Comparison of ENCODE assay signal across 8 cellular contexts in genomic region chr6:28587746-28588075, GRCh38.
DNase-seq lines count a peak whose midpoint lies in the region; ATAC-seq and TF ChIP-seq lines count a peak whose summit lies in the region.

No MANE protein-coding gene starts in this region.

- H3K9me3 Mint-ChIP-seq in mesothelial cell of epicardium = no peaks in the 10 kb centered on the region

- H3K4me1 ChIP-seq in ACC112 (ENCODE audit: control insufficient read depth, insufficient read depth, low read length, unreplicated experiment) (peaks cover 23% of the 10 kb centered on the region), HUES48 (ENCODE audit: control insufficient read depth, insufficient read depth, low read length) (peaks cover 17% of the 10 kb centered on the region)

- peak overlapping the region; percentile 89 for H3K4me3 Mint-ChIP-seq in mesothelial cell of epicardium

- H3K27me3 Mint-ChIP-seq in mesothelial cell of epicardium (ENCODE audit: low read depth) = peaks cover 18% of the 10 kb centered on the region

- no peaks in the 10 kb centered on the region for H3K9me3 ChIP-seq in HUES48 (ENCODE audit: control insufficient read depth, insufficient read depth, low read length)

- H3K79me2 ChIP-seq in ACC112 (ENCODE audit: control insufficient read depth, insufficient read depth, low read length, unreplicated experiment) = no peaks in the 10 kb centered on the region

- H3K4me3 ChIP-seq in ACC112 (ENCODE audit: low read depth, low read length) (peak overlapping the region; percentile 82), HUES48 (ENCODE audit: low read depth, low read length) (peak overlapping the region; percentile 91), cardiac fibroblast (replicated peaks in 1 of 2; ENCODE audit: low read depth in 2 of 2, low read length in 2 of 2) (peak overlapping the region; percentile 58)

- peaks cover 54% of the 10 kb centered on the region for H3K4me1 Mint-ChIP-seq in mesothelial cell of epicardium

- H3K36me3 ChIP-seq in ACC112 (ENCODE audit: insufficient read depth, low read length) (no peaks in the 10 kb centered on the region), HUES48 (ENCODE audit: control insufficient read depth, insufficient read depth, low read length) (no peaks in the 10 kb centered on the region)

- H3K27ac ChIP-seq in ACC112 (ENCODE audit: low read depth, low read length) (peak overlapping the region; percentile 2; the same call in 1 of the 2 replicates), HUES48 (ENCODE audit: low read depth, low read length) (peak overlapping the region; percentile 11)

- H2AFZ ChIP-seq in ACC112 (ENCODE audit: low read length, unreplicated experiment) = peak overlapping the region; percentile 99

- TF ChIP-seq CTCF in cardiac fibroblast (IDR thresholded peaks at IDR 0.05; ENCODE audit: low read depth, low read length) = no peak
- no peak for TF ChIP-seq CTCF in mesothelial cell of epicardium (IDR thresholded peaks at IDR 0.05; ENCODE audit: unreplicated experiment)

- H3K27me3 ChIP-seq in ACC112 (ENCODE audit: insufficient read depth, low read length) (peaks cover 19% of the 10 kb centered on the region), HUES48 (ENCODE audit: control insufficient read depth, insufficient read depth, low read length) (peaks cover 8% of the 10 kb centered on the region)

- peak overlapping the region; percentile 69 for H3K9ac ChIP-seq in HUES48 (ENCODE audit: low read depth, low read length)

- ATAC-seq in HG03280 (IDR thresholded peaks at IDR 0.05; ENCODE audit: unreplicated experiment) (no peak), HG03175 (IDR thresholded peaks at IDR 0.05; ENCODE audit: unreplicated experiment) (no peak), HG03521 (IDR thresholded peaks at IDR 0.05; ENCODE audit: unreplicated experiment) (no peak)

- peak overlapping the region; percentile 90 for H3K27ac Mint-ChIP-seq in mesothelial cell of epicardium

- H3K36me3 Mint-ChIP-seq in mesothelial cell of epicardium = no peaks in the 10 kb centered on the region

- peak in 1 of 2 donors; percentile 20 for DNase-seq in cardiac fibroblast (ENCODE audit: low read depth in 2 of 2)
- DNase-seq in mesothelial cell of epicardium (ENCODE audit: low spot score in 2 of 2, unreplicated experiment in 2 of 2) = no peak
- no peak for DNase-seq in HuH-7 (ENCODE audit: low spot score)
